ENCODE assay signal across 10 cellular contexts in the genomic region with DNA sequence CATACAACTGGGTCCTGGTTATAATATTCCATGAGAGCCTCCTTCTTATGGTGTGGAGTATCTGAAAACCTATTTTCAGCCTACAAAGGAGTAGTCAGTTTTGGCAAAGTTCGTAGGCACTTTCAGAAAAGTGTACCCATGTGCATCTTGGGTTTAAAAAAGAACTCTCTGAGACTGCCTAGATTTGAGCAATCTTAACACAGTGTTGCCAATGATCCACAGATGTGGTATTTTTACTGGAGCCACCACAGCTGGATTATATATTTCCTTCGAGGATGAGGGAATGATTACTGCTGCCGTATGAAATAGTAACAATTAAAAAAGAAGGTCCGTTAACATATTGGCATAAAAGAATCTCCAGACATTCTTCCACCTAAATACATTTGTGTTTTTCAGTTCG. TPM values are rescaled to one million over a fixed set of nuclear protein-coding genes. Genes with fewer than 3 reads are reported as not detected.
A peak's percentile ranks its signal among the peaks of the same experiment; 100 is the strongest.
DNase-seq lines count a peak whose midpoint lies in the region; ATAC-seq and TF ChIP-seq lines count a peak whose summit lies in the region.
"Had no signal": no experiment of that assay in that cellular context is flagged by ENCODE, and none has a peak within 500 bp of the region (broad histone marks: within the 10 kb centered on the region; RNA-seq: fewer than 3 reads in every experiment).

No MANE protein-coding gene starts in this region.

- peaks cover 4% of the 10 kb centered on the region for H3K4me1 Mint-ChIP-seq in glutamatergic neuron (ENCODE audit: low read depth, unreplicated experiment)
- peaks cover 9% of the 10 kb centered on the region for H3K4me1 Mint-ChIP-seq in neural progenitor cell

- H3K27ac Mint-ChIP-seq in glutamatergic neuron (ENCODE audit: unreplicated experiment): no peak overlapping the region
- peak overlapping the region; percentile 74 for H3K27ac Mint-ChIP-seq in neural progenitor cell

- H3K9ac ChIP-seq in neural progenitor cell: no peak overlapping the region

- peak overlapping the region; percentile 58 for H2AFZ ChIP-seq in ACC112 (ENCODE audit: low read length, unreplicated experiment)
- H2AFZ ChIP-seq in neural progenitor cell (replicated peaks): peak overlapping the region; percentile 99

- H3K4me1 ChIP-seq in ACC112 (ENCODE audit: control insufficient read depth, insufficient read depth, low read length, unreplicated experiment): peaks cover 16% of the 10 kb centered on the region
- peaks cover 17% of the 10 kb centered on the region for H3K4me1 ChIP-seq in neural progenitor cell

- ATAC-seq in HG03457 (IDR thresholded peaks at IDR 0.05; ENCODE audit: unreplicated experiment): no peak

- TF ChIP-seq CTCF in WI38 (IDR thresholded peaks at IDR 0.05; ENCODE audit: low read depth, low read length) (no peak), glutamatergic neuron (IDR thresholded peaks at IDR 0.05; ENCODE audit: partially characterized antibody, unreplicated experiment) (no peak), neural progenitor cell (IDR thresholded peaks at IDR 0.05) (no peak)

- H3K4me3 ChIP-seq in ACC112 (ENCODE audit: low read depth, low read length) (peak overlapping the region; percentile 92), WI38 (ENCODE audit: low read depth, low read length) (peak overlapping the region; percentile 78), neural progenitor cell (peak overlapping the region; percentile 98)

- DNase-seq in glutamatergic neuron: no peak
- DNase-seq in neural progenitor cell (ENCODE audit: low spot score): no peak
- no peak for DNase-seq in activated gamma-delta T cell (lab: John Stamatoyannopoulos, UW)
- DNase-seq in NCI-H146 (lab: John Stamatoyannopoulos, UW): no peak
- no peak for DNase-seq in inferior parietal cortex (ENCODE audit: extremely low spot score)
- DNase-seq: activated CD4-positive, alpha-beta T cell treated with anti-CD3 and anti-CD28 coated beads, Interleukin-2, amount 50 U/mL, for 4 hours; MV-4-11 had no signal

- peak overlapping the region; percentile 100 for H3K4me2 ChIP-seq in neural progenitor cell

- H3K27ac ChIP-seq in ACC112 (ENCODE audit: low read depth, low read length): peak overlapping the region; percentile 22; the same call in 1 of the 2 replicates
- no peak overlapping the region for H3K27ac ChIP-seq in neural progenitor cell

- H3K9me3 ChIP-seq in neural progenitor cell (ENCODE audit: low read depth): no peaks in the 10 kb centered on the region

- H3K27me3 ChIP-seq in ACC112 (ENCODE audit: insufficient read depth, low read length): no peaks in the 10 kb centered on the region
- peaks cover 22% of the 10 kb centered on the region for H3K27me3 ChIP-seq in neural progenitor cell

- H4K20me1 ChIP-seq in neural progenitor cell (ENCODE audit: low read depth): no peaks in the 10 kb centered on the region

- H3K27me3 Mint-ChIP-seq in glutamatergic neuron (ENCODE audit: unreplicated experiment) (peaks cover 3% of the 10 kb centered on the region), neural progenitor cell (ENCODE audit: insufficient read depth, low read depth) (peaks cover 10% of the 10 kb centered on the region)

- H3K36me3 ChIP-seq in ACC112 (ENCODE audit: insufficient read depth, low read length) (no peaks in the 10 kb centered on the region), neural progenitor cell (no peaks in the 10 kb centered on the region)

- peaks cover 40% of the 10 kb centered on the region for H3K79me2 ChIP-seq in ACC112 (ENCODE audit: control insufficient read depth, insufficient read depth, low read length, unreplicated experiment)
- peaks cover 14% of the 10 kb centered on the region for H3K79me2 ChIP-seq in neural progenitor cell (ENCODE audit: low read depth)

- H3K4me3 Mint-ChIP-seq in glutamatergic neuron (ENCODE audit: unreplicated experiment): peak overlapping the region; percentile 89
- H3K4me3 Mint-ChIP-seq in neural progenitor cell: peak overlapping the region; percentile 95

- H3K9me3 Mint-ChIP-seq in glutamatergic neuron (ENCODE audit: unreplicated experiment) (peaks cover 5% of the 10 kb centered on the region), neural progenitor cell (no peaks in the 10 kb centered on the region)

- H3K36me3 Mint-ChIP-seq in glutamatergic neuron (ENCODE audit: unreplicated experiment) (peaks cover 4% of the 10 kb centered on the region), neural progenitor cell (no peaks in the 10 kb centered on the region)

- H3F3A ChIP-seq in neural progenitor cell (ENCODE audit: low read depth): peaks cover 6% of the 10 kb centered on the region

RNA-seq across cellular contexts. Expression of gene PALM2AKAP2, which starts 1.1 kb away (rescaled TPM):
- total RNA-seq in glutamatergic neuron (ENCODE audit: unreplicated experiment) (1.0 TPM), neural progenitor cell (ENCODE audit: low replicate concordance) (3.9 and 12.0 TPM in 2 replicates)
